In genomic region chr1:213745451-213745850, GRCh38 we compare ENCODE assay signal across 38 cellular contexts.
"Had no signal": no experiment of that assay in that cellular context is flagged by ENCODE, and none has a peak within 500 bp of the region (broad histone marks: within the 10 kb centered on the region; RNA-seq: fewer than 3 reads in every experiment).

No MANE protein-coding gene starts in this region.

- H3K27me3 Mint-ChIP-seq: activated naive CD4-positive, alpha-beta T cell treated with anti-CD3 and anti-CD28 coated beads, Interleukin-2, amount 10 ng/mL, durations not matched to agents 7 days and 5 days; activated naive CD4-positive, alpha-beta T cell treated with anti-CD3 and anti-CD28 coated beads, Interleukin-2, amount 50 U/mL, for 24 hours; activated naive CD8-positive, alpha-beta T cell treated with anti-CD3 and anti-CD28 coated beads for 36 hours; activated naive CD8-positive, alpha-beta T cell treated with anti-CD3 and anti-CD28 coated beads, Interleukin-2, amount 50 U/mL, for 24 hours; activated T-cell treated with anti-CD3 and anti-CD28 coated beads, Interleukin-2, amount 50 U/mL, for 24 hours; central memory CD8-positive, alpha-beta T cell had no signal

- DNase-seq: activated effector memory CD4-positive, alpha-beta T cell treated with anti-CD3 and anti-CD28 coated beads, Interleukin-2, amount 50 U/mL, for 16 hours; activated effector memory CD4-positive, alpha-beta T cell treated with Interleukin-2 at 50 U/mL for 16 hours; activated gamma-delta T cell; activated gamma-delta T cell treated with Interleukin-2 at 50 U/mL for 16 hours; activated naive CD4-positive, alpha-beta T cell; activated naive CD4-positive, alpha-beta T cell treated with anti-CD3 and anti-CD28 coated beads for 36 hours; activated naive CD4-positive, alpha-beta T cell treated with anti-CD3 and anti-CD28 coated beads, Interleukin-2, amount 10 ng/mL, durations not matched to agents 7 days and 5 days; activated naive CD4-positive, alpha-beta T cell treated with anti-CD3 and anti-CD28 coated beads, Interleukin-2, amount 50 U/mL, for 16 hours; activated naive CD4-positive, alpha-beta T cell treated with Interleukin-2 at 50 U/mL for 16 hours; activated naive CD8-positive, alpha-beta T cell treated with anti-CD3 and anti-CD28 coated beads for 36 hours; activated naive CD8-positive, alpha-beta T cell treated with anti-CD3 and anti-CD28 coated beads, Interleukin-2, amount 10 ng/mL, durations not matched to agents 7 days and 5 days; activated naive CD8-positive, alpha-beta T cell treated with anti-CD3 and anti-CD28 coated beads, Interleukin-2, amount 50 U/mL, for 24 hours; activated T-cell treated with anti-CD3 and anti-CD28 coated beads, Interleukin-2, amount 50 U/mL, for 1 hour; activated T-cell treated with anti-CD3 and anti-CD28 coated beads, Interleukin-2, amount 50 U/mL, for 24 hours; activated T-cell treated with anti-CD3 and anti-CD28 coated beads, Interleukin-2, amount 50 U/mL, for 4 hours; activated T-cell treated with anti-CD3 and anti-CD28 coated beads, Interleukin-2, amount 50 U/mL, for 48 hours; activated T-cell treated with anti-CD3 and anti-CD28 coated beads, Interleukin-2, amount 50 U/mL, for 72 hours; adrenal gland; amniotic stem cell; amygdala; anterior cingulate cortex; aorta; body of pancreas; brain microvascular endothelial cell; caudate nucleus; central memory CD4-positive, alpha-beta T cell; cerebellar nuclear complex had no signal

- H3K9me3 ChIP-seq: adrenal gland, ascending aorta, body of pancreas had no signal

- H3K9me3 Mint-ChIP-seq: activated naive CD4-positive, alpha-beta T cell treated with anti-CD3 and anti-CD28 coated beads, Interleukin-2, amount 50 U/mL, for 24 hours; activated T-cell treated with anti-CD3 and anti-CD28 coated beads, Interleukin-2, amount 50 U/mL, for 4 hours had no signal

- H3K36me3 Mint-ChIP-seq: activated naive CD4-positive, alpha-beta T cell treated with anti-CD3 and anti-CD28 coated beads, Interleukin-2, amount 10 ng/mL, durations not matched to agents 7 days and 5 days; activated naive CD4-positive, alpha-beta T cell treated with anti-CD3 and anti-CD28 coated beads, Interleukin-2, amount 50 U/mL, for 24 hours; activated naive CD8-positive, alpha-beta T cell; activated naive CD8-positive, alpha-beta T cell treated with anti-CD3 and anti-CD28 coated beads for 36 hours; activated naive CD8-positive, alpha-beta T cell treated with anti-CD3 and anti-CD28 coated beads, Interleukin-2, amount 10 ng/mL, durations not matched to agents 7 days and 5 days; brain had no signal

- H3K36me3 ChIP-seq: adrenal gland, ascending aorta, brain microvascular endothelial cell, breast epithelium, cardiac muscle cell had no signal

- H3K4me3 Mint-ChIP-seq: activated naive CD4-positive, alpha-beta T cell treated with anti-CD3 and anti-CD28 coated beads for 36 hours; activated naive CD4-positive, alpha-beta T cell treated with anti-CD3 and anti-CD28 coated beads, Interleukin-2, amount 10 ng/mL, durations not matched to agents 7 days and 5 days; activated naive CD4-positive, alpha-beta T cell treated with anti-CD3 and anti-CD28 coated beads, Interleukin-2, amount 50 U/mL, for 24 hours; activated naive CD8-positive, alpha-beta T cell; activated naive CD8-positive, alpha-beta T cell treated with anti-CD3 and anti-CD28 coated beads for 36 hours; activated naive CD8-positive, alpha-beta T cell treated with anti-CD3 and anti-CD28 coated beads, Interleukin-2, amount 10 ng/mL, durations not matched to agents 7 days and 5 days; activated naive CD8-positive, alpha-beta T cell treated with anti-CD3 and anti-CD28 coated beads, Interleukin-2, amount 50 U/mL, for 24 hours; activated T-cell treated with anti-CD3 and anti-CD28 coated beads, Interleukin-2, amount 50 U/mL, for 24 hours; activated T-cell treated with anti-CD3 and anti-CD28 coated beads, Interleukin-2, amount 50 U/mL, for 4 hours; activated T-cell treated with anti-CD3 and anti-CD28 coated beads, Interleukin-2, amount 50 U/mL, for 72 hours; activated T-helper 1 cell treated with anti-CD3 and anti-CD28 coated beads, Interleukin-12 subunit alpha, Interleukin-12 subunit beta, Interleukin-2, Interleukin-4 antibody, amounts not matched to agents 30 ng/mL and 10 ng/mL and 1 ng/mL, durations not matched to agents 14 hours and 24 hours and 36 hours; activated T-helper 17 cell treated with anti-CD3 and anti-CD28 coated beads, Interleukin-2, amount 50 U/mL, for 72 hours; brain; central memory CD8-positive, alpha-beta T cell had no signal

- H3K4me3 ChIP-seq: adrenal gland, ascending aorta, body of pancreas, breast epithelium, cardiac muscle cell had no signal

- H3K27ac Mint-ChIP-seq: activated naive CD4-positive, alpha-beta T cell treated with anti-CD3 and anti-CD28 coated beads for 36 hours; activated naive CD4-positive, alpha-beta T cell treated with anti-CD3 and anti-CD28 coated beads, Interleukin-2, amount 10 ng/mL, durations not matched to agents 7 days and 5 days; activated naive CD4-positive, alpha-beta T cell treated with anti-CD3 and anti-CD28 coated beads, Interleukin-2, amount 50 U/mL, for 24 hours; activated naive CD4-positive, alpha-beta T cell treated with anti-CD3 and anti-CD28 coated beads, Interleukin-2, amount 50 U/mL, for 72 hours; activated naive CD8-positive, alpha-beta T cell; activated naive CD8-positive, alpha-beta T cell treated with anti-CD3 and anti-CD28 coated beads for 36 hours; activated naive CD8-positive, alpha-beta T cell treated with anti-CD3 and anti-CD28 coated beads, Interleukin-2, amount 10 ng/mL, durations not matched to agents 7 days and 5 days; activated naive CD8-positive, alpha-beta T cell treated with anti-CD3 and anti-CD28 coated beads, Interleukin-2, amount 50 U/mL, for 24 hours; activated T-cell treated with anti-CD3 and anti-CD28 coated beads, Interleukin-2, amount 50 U/mL, for 24 hours; activated T-cell treated with anti-CD3 and anti-CD28 coated beads, Interleukin-2, amount 50 U/mL, for 72 hours; activated T-helper 1 cell treated with anti-CD3 and anti-CD28 coated beads, Interleukin-12 subunit alpha, Interleukin-12 subunit beta, Interleukin-2, Interleukin-4 antibody, amounts not matched to agents 30 ng/mL and 10 ng/mL and 1 ng/mL, durations not matched to agents 14 hours and 24 hours and 36 hours; activated T-helper 17 cell treated with anti-CD3 and anti-CD28 coated beads, Interleukin-2, amount 50 U/mL, for 72 hours; activated T-helper 2 cell treated with anti-CD3 and anti-CD28 coated beads, Interferon-gamma antibody, Interleukin-2, Interleukin-4, amounts not matched to agents 10 μg/mL and 5 μg/mL and 100 μg/mL, durations not matched to agents 14 hours and 24 hours and 36 hours; brain had no signal

- H3K4me1 Mint-ChIP-seq: activated naive CD4-positive, alpha-beta T cell treated with anti-CD3 and anti-CD28 coated beads, Interleukin-2, amount 10 ng/mL, durations not matched to agents 7 days and 5 days; activated naive CD4-positive, alpha-beta T cell treated with anti-CD3 and anti-CD28 coated beads, Interleukin-2, amount 50 U/mL, for 24 hours; activated naive CD8-positive, alpha-beta T cell treated with anti-CD3 and anti-CD28 coated beads for 36 hours; activated naive CD8-positive, alpha-beta T cell treated with anti-CD3 and anti-CD28 coated beads, Interleukin-2, amount 10 ng/mL, durations not matched to agents 7 days and 5 days; activated naive CD8-positive, alpha-beta T cell treated with anti-CD3 and anti-CD28 coated beads, Interleukin-2, amount 50 U/mL, for 24 hours; activated T-helper 17 cell treated with anti-CD3 and anti-CD28 coated beads, Interleukin-2, amount 50 U/mL, for 72 hours; brain; central memory CD8-positive, alpha-beta T cell had no signal

- H3K4me1 ChIP-seq: adrenal gland, ascending aorta, breast epithelium had no signal

- H3K27ac ChIP-seq: adrenal gland, ascending aorta, body of pancreas, brain microvascular endothelial cell, breast epithelium, cardiac muscle cell had no signal

- H3K27me3 ChIP-seq: adrenal gland, ascending aorta, body of pancreas, brain microvascular endothelial cell, breast epithelium, cardiac muscle cell had no signal

- ATAC-seq: activated naive CD4-positive, alpha-beta T cell treated with anti-CD3 and anti-CD28 coated beads, Interleukin-2, amount 50 U/mL, for 72 hours; activated naive CD8-positive, alpha-beta T cell treated with anti-CD3 and anti-CD28 coated beads, Interleukin-2, amount 50 U/mL, for 24 hours; activated T-cell treated with anti-CD3 and anti-CD28 coated beads, Interleukin-2, amount 50 U/mL, for 4 hours; activated T-cell treated with anti-CD3 and anti-CD28 coated beads, Interleukin-2, amount 50 U/mL, for 72 hours; activated T-helper 17 cell treated with anti-CD3 and anti-CD28 coated beads, Interleukin-2, amount 50 U/mL, for 72 hours; body of pancreas had no signal
